Comparison of ENCODE assay signal across 13 cellular contexts in the genomic region with DNA sequence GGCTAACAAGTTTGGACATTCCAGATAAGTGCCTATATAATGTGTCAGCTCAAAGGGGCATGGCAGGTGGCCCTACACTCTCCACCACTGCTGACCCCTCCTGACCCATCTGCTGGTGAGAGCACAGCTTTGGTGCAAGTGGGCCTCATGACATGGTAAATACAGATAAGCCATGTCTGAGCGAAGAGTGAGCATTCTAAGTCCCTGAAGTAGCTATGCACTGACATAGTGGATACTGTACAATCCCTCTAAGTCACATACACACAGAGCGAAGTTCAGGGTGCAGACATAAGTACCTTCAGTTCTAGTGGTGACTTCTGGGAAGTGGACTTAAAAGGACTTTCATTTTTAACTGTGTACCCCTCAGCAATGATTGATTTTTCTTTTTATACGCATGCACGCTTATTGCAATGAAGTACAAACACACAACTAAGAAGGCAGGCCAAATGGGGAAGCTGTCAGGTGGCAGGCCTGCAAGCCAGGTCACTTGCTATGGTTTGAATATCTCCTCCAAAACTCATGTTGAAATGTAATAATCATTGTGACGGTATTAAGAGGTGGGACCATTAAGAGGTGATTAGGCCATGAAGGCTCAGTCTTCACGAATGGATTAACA. TPM values are rescaled to one million over a fixed set of nuclear protein-coding genes. Genes with fewer than 3 reads are reported as not detected.
DNase-seq lines count a peak whose midpoint lies in the region; ATAC-seq and TF ChIP-seq lines count a peak whose summit lies in the region.
"Had no signal": no experiment of that assay in that cellular context is flagged by ENCODE, and none has a peak within 500 bp of the region (broad histone marks: within the 10 kb centered on the region; RNA-seq: fewer than 3 reads in every experiment).

No MANE protein-coding gene starts in this region.

- H3K9me3 ChIP-seq in CD4-positive, CD25-positive, alpha-beta regulatory T cell (ENCODE audit: control insufficient read depth in 2 of 2, low read length in 2 of 2), result no peaks in the 10 kb centered on the region
- H3K9me3 ChIP-seq: heart right ventricle, SJSA1 had no signal

- no peaks in the 10 kb centered on the region for H3K27me3 Mint-ChIP-seq in CD4-positive, CD25-positive, alpha-beta regulatory T cell
- H3K27me3 Mint-ChIP-seq in nephron (ENCODE audit: low read depth), result peaks cover 4% of the 10 kb centered on the region

- peak overlapping the region; percentile 86 for H3K27ac ChIP-seq in CD4-positive, CD25-positive, alpha-beta regulatory T cell (ENCODE audit: insufficient read depth, low read length, poor library complexity, severe bottlenecking)
- peak overlapping the region; percentile 56 for H3K27ac ChIP-seq in caudate nucleus (ENCODE audit: low read depth, low read length)
- H3K27ac ChIP-seq: SJSA1 had no signal

- no peaks in the 10 kb centered on the region for H3K27me3 ChIP-seq in CD4-positive, CD25-positive, alpha-beta regulatory T cell (ENCODE audit: control insufficient read depth, insufficient read depth, low read length)
- H3K27me3 ChIP-seq: heart right ventricle, SJSA1 had no signal

- no peak for TF ChIP-seq CTCF in nephron (IDR thresholded peaks at IDR 0.05; ENCODE audit: unreplicated experiment in 3 of 3)

- H3K9me3 Mint-ChIP-seq in CD4-positive, CD25-positive, alpha-beta regulatory T cell, result peaks cover 0 to 1% (median 0%) of the 10 kb centered on the region in 7 donors
- H3K9me3 Mint-ChIP-seq in nephron, result no peaks in the 10 kb centered on the region

- H3K4me3 ChIP-seq in CD4-positive, CD25-positive, alpha-beta regulatory T cell (ENCODE audit: low read depth, low read length), result peak overlapping the region; percentile 75
- H3K4me3 ChIP-seq: heart right ventricle, SJSA1 had no signal

- no peak for ATAC-seq in CD4-positive, CD25-positive, alpha-beta regulatory T cell (ENCODE audit: low read depth in 2 of 2)
- no peak for ATAC-seq in GM19324 (IDR thresholded peaks at IDR 0.05; ENCODE audit: low FRiP score, unreplicated experiment)

- H3K4me1 ChIP-seq in CD4-positive, CD25-positive, alpha-beta regulatory T cell (ENCODE audit: control insufficient read depth, insufficient read depth, low read length, poor library complexity, severe bottlenecking), result peaks cover 87% of the 10 kb centered on the region
- H3K4me1 ChIP-seq: SJSA1 had no signal

- peaks cover 33% of the 10 kb centered on the region for H3K36me3 Mint-ChIP-seq in CD4-positive, CD25-positive, alpha-beta regulatory T cell
- H3K36me3 Mint-ChIP-seq in nephron (ENCODE audit: low read depth), result peaks cover 16% of the 10 kb centered on the region

- peak overlapping the region; percentile 88 to 93 (median 92) for H3K27ac Mint-ChIP-seq in CD4-positive, CD25-positive, alpha-beta regulatory T cell
- H3K27ac Mint-ChIP-seq in nephron, result peak overlapping the region; percentile 82 to 87 (median 86)

- peak overlapping the region; percentile 28 to 80 (median 73) for H3K4me3 Mint-ChIP-seq in CD4-positive, CD25-positive, alpha-beta regulatory T cell
- no peak overlapping the region for H3K4me3 Mint-ChIP-seq in nephron

- no peak for DNase-seq in CD4-positive, CD25-positive, alpha-beta regulatory T cell
- DNase-seq in LHCN-M2 (ENCODE audit: low read depth) (peak; percentile 22), caudate nucleus (lab: John Stamatoyannopoulos, UW) (no peak), DMS 273 (lab: John Stamatoyannopoulos, UW; ENCODE audit: unreplicated experiment) (no peak), SHP77 (lab: John Stamatoyannopoulos, UW) (no peak), SKM-1 (lab: John Stamatoyannopoulos, UW; ENCODE audit: unreplicated experiment) (no peak)
- DNase-seq: cortex of kidney, NCI-H2107, trophoblast cell had no signal

- peaks cover 7% of the 10 kb centered on the region for H3K36me3 ChIP-seq in CD4-positive, CD25-positive, alpha-beta regulatory T cell (ENCODE audit: control insufficient read depth, insufficient read depth, low read length)

- H3K4me1 Mint-ChIP-seq in CD4-positive, CD25-positive, alpha-beta regulatory T cell, result peaks cover 54 to 93% (median 80%) of the 10 kb centered on the region in 4 donors
- H3K4me1 Mint-ChIP-seq in nephron, result peaks cover 53% of the 10 kb centered on the region

RNA-seq across cellular contexts. Expression of a gene that starts 41.5 kb away (rescaled TPM):
- 117 TPM for total RNA-seq in CD4-positive, CD25-positive, alpha-beta regulatory T cell
- 10 to 100 TPM; 12.2 to 17.9 (median 15.4) TPM for polyA plus RNA-seq in CD4-positive, CD25-positive, alpha-beta regulatory T cell
- total RNA-seq in LHCN-M2 (2014; rRNA removed), result 26.9 and 30.6 TPM in 2 replicates
- polyA plus RNA-seq in LHCN-M2 (2012), result 25.5 TPM

RNA-seq across cellular contexts. Expression of a gene that starts 56.4 kb away (rescaled TPM):
- total RNA-seq in CD4-positive, CD25-positive, alpha-beta regulatory T cell, result not detected
- under 1 TPM in 1 of 4 donors, not detected in 3; 0.09 TPM for polyA plus RNA-seq in CD4-positive, CD25-positive, alpha-beta regulatory T cell
- not detected in 2 replicates for total RNA-seq in LHCN-M2 (2014; rRNA removed)
- polyA plus RNA-seq in LHCN-M2 (2012), result 0.04 TPM
- total RNA-seq: heart right ventricle, SJSA1 had no signal
- polyA plus RNA-seq: heart right ventricle had no signal

Comparison
In these comparisons a context has a peak if more than half of its experiments do, and no peak if none do; other contexts are left out.
1. H3K4me3 Mint-ChIP-seq: peak in CD4-positive, CD25-positive, alpha-beta regulatory T cell (4 of 4); none in nephron (0 of 3).